Comparison of ENCODE assay signal across 9 cellular contexts in the genomic region with DNA sequence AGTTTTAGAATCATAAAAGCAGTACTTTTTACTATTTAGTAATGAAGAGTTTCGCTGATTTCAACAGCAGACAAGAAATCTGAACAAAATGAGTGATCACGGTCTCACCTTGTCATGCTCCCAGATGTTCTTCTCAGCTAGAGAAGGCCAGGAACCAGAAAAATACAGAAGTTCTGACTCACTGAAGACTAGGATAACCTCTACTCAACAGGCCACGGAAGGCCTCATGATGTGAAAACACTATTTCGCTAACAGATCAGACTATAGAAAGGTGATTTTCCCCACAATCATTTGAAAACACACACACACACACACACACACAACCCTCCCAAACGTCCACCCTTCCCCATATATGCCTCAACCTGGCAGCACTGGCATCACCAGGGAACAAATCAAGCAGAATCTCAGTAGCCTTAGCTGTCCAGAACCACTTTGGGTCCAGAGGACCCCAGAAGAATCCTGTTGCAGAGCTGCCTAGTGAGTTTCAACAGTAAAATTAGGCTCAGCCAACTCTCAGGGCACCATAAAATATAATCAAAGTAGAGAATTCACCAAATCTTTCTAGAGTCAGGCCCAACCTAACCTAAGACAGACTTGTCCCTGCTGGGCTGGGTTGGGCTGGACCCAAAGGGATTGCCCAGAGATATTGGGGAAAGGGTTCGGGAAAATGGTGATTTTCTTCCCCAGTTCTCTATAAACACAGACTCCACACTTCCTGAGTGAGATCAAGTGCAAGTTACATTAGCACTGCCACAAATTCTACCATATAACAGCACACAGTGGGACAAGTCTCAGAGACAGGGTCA. TPM values are rescaled to one million over a fixed set of nuclear protein-coding genes. Genes with fewer than 3 reads are reported as not detected.
A peak's percentile ranks its signal among the peaks of the same experiment; 100 is the strongest.
DNase-seq lines count a peak whose midpoint lies in the region; ATAC-seq and TF ChIP-seq lines count a peak whose summit lies in the region.
"Had no signal": no experiment of that assay in that cellular context is flagged by ENCODE, and none has a peak within 500 bp of the region (broad histone marks: within the 10 kb centered on the region; RNA-seq: fewer than 3 reads in every experiment).

No MANE protein-coding gene starts in this region.

- no peaks in the 10 kb centered on the region for H3K9me3 ChIP-seq in upper lobe of right lung

- ATAC-seq in HG03095 (IDR thresholded peaks at IDR 0.05; ENCODE audit: unreplicated experiment) (peak; percentile 83), sciatic nerve (peak; percentile 55), upper lobe of right lung (no peak)

- H3K4me1 ChIP-seq in upper lobe of right lung = peaks cover 23% of the 10 kb centered on the region

- peak; percentile 35 for DNase-seq in activated naive CD4-positive, alpha-beta T cell treated with Interleukin-2 at 50 U/mL for 16 hours
- DNase-seq in activated naive CD4-positive, alpha-beta T cell (lab: John Stamatoyannopoulos, UW) = no peak
- DNase-seq in activated naive CD4-positive, alpha-beta T cell treated with anti-CD3 and anti-CD28 coated beads, Interleukin-2, amount 10 ng/mL, durations not matched to agents 7 days and 5 days = no peak
- DNase-seq in sciatic nerve (ENCODE audit: low spot score) (no peak), upper lobe of right lung (no peak), HT-29 (ENCODE audit: low spot score) (no peak), mucosa of gallbladder (ENCODE audit: low spot score) (no peak)
- DNase-seq: DND-41 had no signal

- TF ChIP-seq CTCF in upper lobe of right lung (IDR thresholded peaks at IDR 0.05) = no peak

- peaks cover 36% of the 10 kb centered on the region for H3K4me1 Mint-ChIP-seq in activated naive CD4-positive, alpha-beta T cell treated with anti-CD3 and anti-CD28 coated beads, Interleukin-2, amount 10 ng/mL, durations not matched to agents 7 days and 5 days

- H3K4me3 Mint-ChIP-seq in activated naive CD4-positive, alpha-beta T cell treated with anti-CD3 and anti-CD28 coated beads, Interleukin-2, amount 10 ng/mL, durations not matched to agents 7 days and 5 days = peak overlapping the region; percentile 44

- H3K36me3 Mint-ChIP-seq in activated naive CD4-positive, alpha-beta T cell treated with anti-CD3 and anti-CD28 coated beads, Interleukin-2, amount 10 ng/mL, durations not matched to agents 7 days and 5 days = peaks cover 16% of the 10 kb centered on the region

- CTCF ChIA-PET in activated naive CD4-positive, alpha-beta T cell treated with anti-CD3 and anti-CD28 coated beads, Interleukin-2, amount 10 ng/mL, durations not matched to agents 7 days and 5 days (lab: Charles Lee) = interaction anchor here (1.0 kb wide), 2 partner anchors 20 to 295 kb away, joined by 3 read pairs; no protein-coding TSS in a partner anchor

- no peaks in the 10 kb centered on the region for H3K27me3 Mint-ChIP-seq in activated naive CD4-positive, alpha-beta T cell treated with anti-CD3 and anti-CD28 coated beads, Interleukin-2, amount 10 ng/mL, durations not matched to agents 7 days and 5 days

- H3K27me3 ChIP-seq in upper lobe of right lung = no peaks in the 10 kb centered on the region

- H3K27ac ChIP-seq in upper lobe of right lung = no peak overlapping the region

- H3K36me3 ChIP-seq in upper lobe of right lung = no peaks in the 10 kb centered on the region

- H3K27ac Mint-ChIP-seq in activated naive CD4-positive, alpha-beta T cell treated with anti-CD3 and anti-CD28 coated beads, Interleukin-2, amount 10 ng/mL, durations not matched to agents 7 days and 5 days = peak overlapping the region; percentile 73

- intact Hi-C loops in sciatic nerve (cut with DNase I) = no loop called here
- intact Hi-C loops in upper lobe of right lung (cut with DNase I) = no loop called here

- H3K9me3 Mint-ChIP-seq in activated naive CD4-positive, alpha-beta T cell treated with anti-CD3 and anti-CD28 coated beads, Interleukin-2, amount 10 ng/mL, durations not matched to agents 7 days and 5 days = no peaks in the 10 kb centered on the region

- no peak overlapping the region for H3K4me3 ChIP-seq in upper lobe of right lung

RNA-seq across cellular contexts. Expression of gene EXOC2, which starts 7.9 kb away (rescaled TPM):
- total RNA-seq in sciatic nerve (27.2 TPM), upper lobe of right lung (31.2 TPM), mucosa of gallbladder (20.7 TPM)
- 10.1 and 11.6 TPM in 2 replicates for total RNA-seq in HT-29 (2014; rRNA removed; shearing (Covaris generic))

RNA-seq across cellular contexts. Expression of gene HUS1B, which starts 28.1 kb away (rescaled TPM):
- 2.0 TPM for total RNA-seq in sciatic nerve
- total RNA-seq in upper lobe of right lung = 1.0 TPM
- 1.1 TPM in 1 of 2 replicates, not detected in the other for total RNA-seq in HT-29 (2014; rRNA removed; shearing (Covaris generic))
- total RNA-seq in mucosa of gallbladder = 0.46 TPM
